11 cellular contexts compared by ENCODE assay signal in genomic region chr5:125043781-125044391, GRCh38.
A peak's percentile ranks its signal among the peaks of the same experiment; 100 is the strongest.
DNase-seq lines count a peak whose midpoint lies in the region; ATAC-seq and TF ChIP-seq lines count a peak whose summit lies in the region.
"Had no signal": no experiment of that assay in that cellular context is flagged by ENCODE, and none has a peak within 500 bp of the region (broad histone marks: within the 10 kb centered on the region; RNA-seq: fewer than 3 reads in every experiment).

No MANE protein-coding gene starts in this region.

- DNase-seq in DMS79 treated with DMSO at 0.1 percent for 48 hours (lab: John Stamatoyannopoulos, UW) (peak; percentile 11), NCI-H2227 (lab: John Stamatoyannopoulos, UW; ENCODE audit: unreplicated experiment) (peak; percentile 57), epithelial cell of esophagus (ENCODE audit: low read depth) (peak; percentile 80), omental fat pad (ENCODE audit: low spot score) (no peak), OCI-M2 (lab: John Stamatoyannopoulos, UW; ENCODE audit: unreplicated experiment) (no peak), H7 (no peak)
- DNase-seq: activated naive CD4-positive, alpha-beta T cell treated with anti-CD3 and anti-CD28 coated beads, Interleukin-2, amount 50 U/mL, for 16 hours had no signal

- H3K4me3 ChIP-seq in epithelial cell of esophagus (ENCODE audit: low read length) (no peak overlapping the region), H7 (ENCODE audit: insufficient read depth, low read depth, low read length) (no peak overlapping the region)
- H3K4me3 ChIP-seq: GM12878, K562 had no signal

- TF ChIP-seq CTCF in epithelial cell of esophagus (IDR thresholded peaks at IDR 0.05; ENCODE audit: insufficient read depth, low read depth, low read length, missing control alignments) (no peak), omental fat pad (IDR thresholded peaks at IDR 0.05) (no peak)

- ATAC-seq in omental fat pad (ENCODE audit: low FRiP score) (peak; percentile 42), GM18870 (IDR thresholded peaks at IDR 0.05; ENCODE audit: unreplicated experiment) (no peak), GM18517 (IDR thresholded peaks at IDR 0.05; ENCODE audit: unreplicated experiment) (no peak)
- ATAC-seq: GM12878, K562 had no signal

- H3K36me3 ChIP-seq in H7 (replicated peaks; ENCODE audit: control insufficient read depth, insufficient read depth, low read length) = no peaks in the 10 kb centered on the region

- H3K27me3 ChIP-seq in H7 (ENCODE audit: control insufficient read depth, insufficient read depth, low read length) = peaks cover 1% of the 10 kb centered on the region; the same call in 1 of the 2 replicates

Comparison
In these comparisons a context has a peak if more than half of its experiments do, and no peak if none do; other contexts are left out.
1. DNase-seq: peak in DMS79 treated with DMSO at 0.1 percent for 48 hours (single experiment), NCI-H2227 (single experiment) and epithelial cell of esophagus (single experiment); none in omental fat pad (single experiment), OCI-M2 (single experiment) and H7 (single experiment).